In the genomic region with DNA sequence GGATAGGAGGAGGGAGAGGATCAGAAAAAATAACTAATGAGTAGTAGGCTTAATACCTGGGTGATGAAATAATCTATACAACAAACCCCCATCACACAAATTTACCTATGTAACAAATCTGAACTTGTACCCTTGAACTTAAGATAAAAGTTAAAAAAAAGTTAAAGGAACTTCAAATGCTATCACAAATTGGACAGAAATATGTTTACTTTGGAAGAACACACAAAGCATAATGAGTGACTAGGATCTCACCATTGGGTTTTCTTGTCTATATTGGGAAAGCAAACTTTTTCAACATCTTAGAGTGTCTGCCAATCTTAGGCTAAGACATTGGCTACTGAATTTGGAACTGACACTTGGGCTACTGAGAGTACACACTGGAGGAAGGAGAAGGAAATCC, we compare ENCODE assay signal across 27 cellular contexts.
"Had no signal": no experiment of that assay in that cellular context is flagged by ENCODE, and none has a peak within 500 bp of the region (broad histone marks: within the 10 kb centered on the region; RNA-seq: fewer than 3 reads in every experiment).

No MANE protein-coding gene starts in this region.

- H3K27me3 ChIP-seq: brain microvascular endothelial cell, colonic mucosa, gastrocnemius medialis had no signal

- H3K4me1 ChIP-seq: colonic mucosa had no signal

- H3K4me3 ChIP-seq: colonic mucosa, gastrocnemius medialis had no signal

- H3K9me3 ChIP-seq: colonic mucosa, gastrocnemius medialis had no signal

- ATAC-seq: activated naive CD4-positive, alpha-beta T cell treated with anti-CD3 and anti-CD28 coated beads, Interleukin-2, amount 50 U/mL, for 72 hours; activated T-cell treated with anti-CD3 and anti-CD28 coated beads, Interleukin-2, amount 50 U/mL, for 72 hours; esophagus mucosa; gastrocnemius medialis; T-helper 17 cell had no signal

- DNase-seq: activated CD4-positive, alpha-beta memory T cell treated with anti-CD3 and anti-CD28 coated beads, Interleukin-2, amount 10 ng/mL, durations not matched to agents 7 days and 5 days; activated CD4-positive, alpha-beta T cell treated with anti-CD3 and anti-CD28 coated beads for 1 hour; activated CD4-positive, alpha-beta T cell treated with anti-CD3 and anti-CD28 coated beads for 4 hours; activated CD4-positive, alpha-beta T cell treated with anti-CD3 and anti-CD28 coated beads, Interleukin-2, amount 10 ng/mL, durations not matched to agents 7 days and 5 days; activated CD4-positive, alpha-beta T cell treated with anti-CD3 and anti-CD28 coated beads, Interleukin-2, amount 50 U/mL, for 4 hours; activated CD8-positive, alpha-beta memory T cell treated with anti-CD3 and anti-CD28 coated beads, Interleukin-2, amount 50 U/mL, for 48 hours; activated gamma-delta T cell; activated naive CD4-positive, alpha-beta T cell; activated naive CD4-positive, alpha-beta T cell treated with anti-CD3 and anti-CD28 coated beads, Interleukin-2, amount 10 ng/mL, durations not matched to agents 7 days and 5 days; activated naive CD8-positive, alpha-beta T cell treated with anti-CD3 and anti-CD28 coated beads, Interleukin-2, amount 10 ng/mL, durations not matched to agents 7 days and 5 days; activated T-cell treated with anti-CD3 and anti-CD28 coated beads for 4 hours; activated T-cell treated with anti-CD3 and anti-CD28 coated beads, Interleukin-2, amount 50 U/mL, for 24 hours; activated T-cell treated with anti-CD3 and anti-CD28 coated beads, Interleukin-2, amount 50 U/mL, for 72 hours; brain microvascular endothelial cell; caudate nucleus; colonic mucosa; effector memory CD4-positive, alpha-beta T cell; endodermal cell; foreskin fibroblast; gastrocnemius medialis; glutamatergic neuron; T-helper 1 cell; T-helper 17 cell; T1000 had no signal

- H3K36me3 ChIP-seq: brain microvascular endothelial cell, colonic mucosa, gastrocnemius medialis had no signal

- FAIRE-seq: astrocyte had no signal

- H3K27ac ChIP-seq: brain microvascular endothelial cell, colonic mucosa had no signal
